Comparison of ENCODE assay signal across 14 cellular contexts in the genomic region with DNA sequence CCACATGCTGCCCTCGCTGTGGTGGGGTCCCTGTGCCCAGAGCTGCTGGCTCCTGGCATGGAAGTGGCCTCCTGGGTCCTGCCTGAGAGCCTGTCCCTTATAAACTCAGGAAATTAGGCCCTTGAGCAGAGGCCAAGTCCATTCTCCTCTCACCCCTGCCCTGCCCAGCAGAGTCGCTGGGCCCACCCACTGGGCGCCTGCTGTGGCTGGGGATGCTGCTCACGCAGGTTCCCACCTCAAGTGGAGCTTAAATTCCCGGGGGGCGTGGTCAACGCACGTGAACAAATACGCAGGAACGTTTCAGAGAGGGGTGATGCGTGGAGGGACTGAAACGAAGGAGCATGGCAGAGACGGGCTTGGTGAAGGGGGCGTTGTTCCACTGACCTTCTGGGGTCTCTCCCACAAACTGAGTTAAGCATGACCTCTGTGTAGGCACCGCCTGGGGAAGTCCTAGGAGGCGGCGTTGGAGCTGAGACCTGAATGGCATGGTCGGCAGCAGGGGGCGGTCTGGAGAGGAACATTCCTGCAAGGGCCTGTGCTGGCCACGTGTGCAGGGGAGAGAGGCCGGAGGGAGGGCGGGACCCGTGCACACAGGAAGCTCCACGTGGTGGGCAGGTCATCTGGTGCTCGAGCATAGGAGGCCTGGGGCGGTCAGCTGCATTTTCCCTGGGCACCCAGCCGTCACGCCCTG. TPM values are rescaled to one million over a fixed set of nuclear protein-coding genes. Genes with fewer than 3 reads are reported as not detected.
DNase-seq lines count a peak whose midpoint lies in the region; ATAC-seq, FAIRE-seq and TF ChIP-seq lines count a peak whose summit lies in the region.
"Had no signal": no experiment of that assay in that cellular context is flagged by ENCODE, and none has a peak within 500 bp of the region (broad histone marks: within the 10 kb centered on the region; RNA-seq: fewer than 3 reads in every experiment).

No MANE protein-coding gene starts in this region.

- no peaks in the 10 kb centered on the region for H3K9me3 ChIP-seq in A549
- H3K9me3 ChIP-seq in liver (ENCODE audit: control insufficient read depth in 4 of 4, low read length in 3 of 4) = no peaks in the 10 kb centered on the region
- H3K9me3 ChIP-seq: neutrophil, vagina had no signal

- WGBS in A549 (ENCODE audit: missing lambda C conversion rate) = 81% methylated on average over 20 of the region's 28 CpGs
- WGBS in liver = 75% methylated on average over 28 of the region's 28 CpGs

- H3K4me1 ChIP-seq in A549 = peaks cover 7% of the 10 kb centered on the region; the same call in 1 of the 3 replicates
- H3K4me1 ChIP-seq in liver (ENCODE audit: control insufficient read depth in 4 of 4, insufficient read depth in 4 of 4, low read length in 3 of 4) = peaks cover 16 to 45% (median 30%) of the 10 kb centered on the region in 4 donors
- H3K4me1 ChIP-seq: vagina had no signal

- peak in 1 of 2 experiments; percentile 68; a peak in 3 of 6 replicates for ATAC-seq in A549
- ATAC-seq in activated naive CD8-positive, alpha-beta T cell treated with anti-CD3 and anti-CD28 coated beads, Interleukin-2, amount 50 U/mL, for 24 hours = no peak
- no peak for ATAC-seq in GM19463 (IDR thresholded peaks at IDR 0.05; ENCODE audit: unreplicated experiment)
- ATAC-seq in GM21737 (IDR thresholded peaks at IDR 0.05; ENCODE audit: unreplicated experiment) = no peak

- no peak overlapping the region for H3K4me2 ChIP-seq in A549

- H3K36me3 Mint-ChIP-seq in chondrocyte (ENCODE audit: low read depth) = peaks cover 2% of the 10 kb centered on the region
- H3K36me3 Mint-ChIP-seq in activated naive CD8-positive, alpha-beta T cell treated with anti-CD3 and anti-CD28 coated beads, Interleukin-2, amount 50 U/mL, for 24 hours (ENCODE audit: low read depth) = no peaks in the 10 kb centered on the region

- peak in 1 of 2 experiments; percentile 44 for DNase-seq in A549 (ENCODE audit: low read depth in 1 of 2, low spot score in 1 of 2)
- no peak for DNase-seq in HFF-Myc (ENCODE audit: extremely low read depth, low read depth)
- no peak for DNase-seq in chondrocyte (ENCODE audit: low spot score)
- DNase-seq in RKO (ENCODE audit: low spot score) = no peak
- DNase-seq in activated naive CD8-positive, alpha-beta T cell treated with anti-CD3 and anti-CD28 coated beads, Interleukin-2, amount 50 U/mL, for 24 hours = no peak
- DNase-seq: activated T-cell treated with anti-CD3 and anti-CD28 coated beads, Interleukin-2, amount 50 U/mL, for 1 hour; NCI-H748 treated with DMSO at 0.1 percent for 48 hours; T1000 had no signal

- TF ChIP-seq RAD21 in A549 (conservative IDR thresholded peaks at IDR 0.05 in 1 of 2, IDR thresholded peaks at IDR 0.05 in 1 of 2) (no peak), liver (IDR thresholded peaks at IDR 0.05) (no peak)

- H3K27me3 ChIP-seq in liver (ENCODE audit: control insufficient read depth in 4 of 4, insufficient read depth in 4 of 4, low read length in 3 of 4) = no peaks in the 10 kb centered on the region
- H3K27me3 ChIP-seq: neutrophil, vagina had no signal

- H3K36me3 ChIP-seq in liver (ENCODE audit: control insufficient read depth in 4 of 4, insufficient read depth in 3 of 4, low read depth in 1 of 4, low read length in 3 of 4) = peaks cover 0 to 4% (median 0%) of the 10 kb centered on the region in 4 donors
- H3K36me3 ChIP-seq: neutrophil, vagina had no signal

- H3K4me3 ChIP-seq in A549 (no peak overlapping the region), HFF-Myc (replicated peaks; ENCODE audit: low read depth, low read length) (no peak overlapping the region), liver (ENCODE audit: low read depth in 1 of 3, low read length in 3 of 3) (no peak overlapping the region)
- H3K4me3 ChIP-seq: vagina had no signal

- H3K27me3 Mint-ChIP-seq in chondrocyte (ENCODE audit: low read depth) = no peaks in the 10 kb centered on the region
- no peaks in the 10 kb centered on the region for H3K27me3 Mint-ChIP-seq in activated naive CD8-positive, alpha-beta T cell treated with anti-CD3 and anti-CD28 coated beads, Interleukin-2, amount 50 U/mL, for 24 hours

- no peak overlapping the region for H3K27ac Mint-ChIP-seq in chondrocyte (ENCODE audit: unreplicated experiment)
- H3K27ac Mint-ChIP-seq in activated naive CD8-positive, alpha-beta T cell treated with anti-CD3 and anti-CD28 coated beads, Interleukin-2, amount 50 U/mL, for 24 hours = no peak overlapping the region

- H3K4me1 Mint-ChIP-seq in chondrocyte (ENCODE audit: low read depth) = peaks cover 14% of the 10 kb centered on the region
- no peaks in the 10 kb centered on the region for H3K4me1 Mint-ChIP-seq in activated naive CD8-positive, alpha-beta T cell treated with anti-CD3 and anti-CD28 coated beads, Interleukin-2, amount 50 U/mL, for 24 hours

- no peaks in the 10 kb centered on the region for H3K9me3 Mint-ChIP-seq in chondrocyte (ENCODE audit: low read depth)
- no peaks in the 10 kb centered on the region for H3K9me3 Mint-ChIP-seq in activated naive CD8-positive, alpha-beta T cell treated with anti-CD3 and anti-CD28 coated beads, Interleukin-2, amount 50 U/mL, for 24 hours

- TF ChIP-seq POLR2A in A549 (IDR thresholded peaks at IDR 0.05; ENCODE audit: low read length) = no peak

- no peak overlapping the region for H3K9ac ChIP-seq in liver (ENCODE audit: low read depth in 1 of 2, low read length in 2 of 2)

- CTCF ChIA-PET in A549 (lab: Yijun Ruan, JAX) = interaction anchor here (1.0 to 1.2 kb wide), 2 partner anchors 8 to 10 kb away, joined by 3 to 5 read pairs; no protein-coding TSS in a partner anchor

- H3K4me3 Mint-ChIP-seq in chondrocyte (ENCODE audit: unreplicated experiment) = no peak overlapping the region
- H3K4me3 Mint-ChIP-seq in activated naive CD8-positive, alpha-beta T cell treated with anti-CD3 and anti-CD28 coated beads, Interleukin-2, amount 50 U/mL, for 24 hours = no peak overlapping the region

- no peak for FAIRE-seq in A549 (lab: Jason Lieb, UNC)
- FAIRE-seq: colon had no signal

- TF ChIP-seq CTCF in A549 (IDR thresholded peaks at IDR 0.05) = no peak
- peak; percentile 37 for TF ChIP-seq CTCF in HFF-Myc (IDR thresholded peaks at IDR 0.05; ENCODE audit: low read depth, low read length, missing control alignments)
- peak; percentile 45 for TF ChIP-seq CTCF in chondrocyte (IDR thresholded peaks at IDR 0.05)
- TF ChIP-seq CTCF in liver (IDR thresholded peaks at IDR 0.05; ENCODE audit: low read depth, low read length, missing input control) = no peak

- TF ChIP-seq EP300 in A549 (IDR thresholded peaks at IDR 0.05) = no peak

- POLR2A ChIA-PET in A549 (lab: Yijun Ruan, JAX) = no interaction called here

- H3K27ac ChIP-seq in A549 (peak overlapping the region in 1 of 2 experiments; percentile 56; a peak in 2 of 6 replicates), liver (ENCODE audit: low read depth in 1 of 2, low read length in 2 of 2) (peak overlapping the region; percentile 84 to 91)
- H3K27ac ChIP-seq: neutrophil, vagina had no signal

TF ChIP-seq in A549, 52 proteins besides CTCF, POLR2A, EP300 and RAD21:
- TF ChIP-seq, protein P1, sequence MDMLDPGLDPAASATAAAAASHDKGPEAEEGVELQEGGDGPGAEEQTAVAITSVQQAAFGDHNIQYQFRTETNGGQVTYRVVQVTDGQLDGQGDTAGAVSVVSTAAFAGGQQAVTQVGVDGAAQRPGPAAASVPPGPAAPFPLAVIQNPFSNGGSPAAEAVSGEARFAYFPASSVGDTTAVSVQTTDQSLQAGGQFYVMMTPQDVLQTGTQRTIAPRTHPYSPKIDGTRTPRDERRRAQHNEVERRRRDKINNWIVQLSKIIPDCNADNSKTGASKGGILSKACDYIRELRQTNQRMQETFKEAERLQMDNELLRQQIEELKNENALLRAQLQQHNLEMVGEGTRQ (IDR thresholded peaks at IDR 0.05) = peak; percentile 18; the same call in 1 of the 2 replicates
- no peak for TF ChIP-seq RARB (CRISPR knock-in tag; IDR thresholded peaks at IDR 0.05)

TF ChIP-seq in liver, 16 proteins besides CTCF, POLR2A, EP300 and RAD21:
- TF ChIP-seq GABPA (IDR thresholded peaks at IDR 0.05 in 1 of 2, conservative IDR thresholded peaks at IDR 0.05 in 1 of 2) (no peak), JUND (IDR thresholded peaks at IDR 0.05) (no peak), HNF4A (conservative IDR thresholded peaks at IDR 0.05) (no peak), TAF1 (conservative IDR thresholded peaks at IDR 0.05) (no peak), RXRA (IDR thresholded peaks at IDR 0.05) (no peak), HNF4G (IDR thresholded peaks at IDR 0.05) (no peak), FOXA2 (IDR thresholded peaks at IDR 0.05) (no peak), YY1 (IDR thresholded peaks at IDR 0.05) (no peak), NR2F2 (IDR thresholded peaks at IDR 0.05) (no peak), EGR1 (IDR thresholded peaks at IDR 0.05; ENCODE audit: low read depth in 2 of 2) (no peak), SP1 (IDR thresholded peaks at IDR 0.05) (no peak), FOXA1 (IDR thresholded peaks at IDR 0.05) (no peak)
- TF ChIP-seq, protein P2, sequence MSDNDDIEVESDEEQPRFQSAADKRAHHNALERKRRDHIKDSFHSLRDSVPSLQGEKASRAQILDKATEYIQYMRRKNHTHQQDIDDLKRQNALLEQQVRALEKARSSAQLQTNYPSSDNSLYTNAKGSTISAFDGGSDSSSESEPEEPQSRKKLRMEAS (IDR thresholded peaks at IDR 0.05) = no peak
- TF ChIP-seq, protein P3, sequence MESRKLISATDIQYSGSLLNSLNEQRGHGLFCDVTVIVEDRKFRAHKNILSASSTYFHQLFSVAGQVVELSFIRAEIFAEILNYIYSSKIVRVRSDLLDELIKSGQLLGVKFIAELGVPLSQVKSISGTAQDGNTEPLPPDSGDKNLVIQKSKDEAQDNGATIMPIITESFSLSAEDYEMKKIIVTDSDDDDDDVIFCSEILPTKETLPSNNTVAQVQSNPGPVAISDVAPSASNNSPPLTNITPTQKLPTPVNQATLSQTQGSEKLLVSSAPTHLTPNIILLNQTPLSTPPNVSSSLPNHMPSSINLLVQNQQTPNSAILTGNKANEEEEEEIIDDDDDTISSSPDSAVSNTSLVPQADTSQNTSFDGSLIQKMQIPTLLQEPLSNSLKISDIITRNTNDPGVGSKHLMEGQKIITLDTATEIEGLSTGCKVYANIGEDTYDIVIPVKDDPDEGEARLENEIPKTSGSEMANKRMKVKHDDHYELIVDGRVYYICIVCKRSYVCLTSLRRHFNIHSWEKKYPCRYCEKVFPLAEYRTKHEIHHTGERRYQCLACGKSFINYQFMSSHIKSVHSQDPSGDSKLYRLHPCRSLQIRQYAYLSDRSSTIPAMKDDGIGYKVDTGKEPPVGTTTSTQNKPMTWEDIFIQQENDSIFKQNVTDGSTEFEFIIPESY (IDR thresholded peaks at IDR 0.05) = no peak

RNA-seq across cellular contexts. Expression of a gene that starts 27.9 kb away (rescaled TPM):
- 5.6 and 7.6 TPM in 2 replicates for polyA plus RNA-seq in A549 (2011; rRNA removed)
- 15.2 and 19.4 TPM in 2 replicates for polyA plus RNA-seq in A549 (2012; cell fraction: cytosol; rRNA removed)
- polyA plus RNA-seq in A549 (2012; cell fraction: nucleus; rRNA removed) = 21.9 and 28.3 TPM in 2 replicates
- 15.5 to 20.3 TPM (median 17.8 TPM) in 3 replicates for polyA plus RNA-seq in A549 (2017; fragmentation: RNase III; extraction: RNeasy Plus Mini Kit Qiagen cat#74134 plus additional on column Dnase treatment)
- polyA minus RNA-seq in A549 (2011; rRNA and poly(A)+ RNA removed) = 7.1 and 8.6 TPM in 2 replicates
- total RNA-seq in chondrocyte = 34.4 to 58.1 TPM (median 35.0 TPM) in 3 replicates
- 10 to 100 TPM; 13.4 to 31.7 TPM for total RNA-seq in liver
- 10 to 100 TPM; 31.3 to 40.4 TPM for polyA plus RNA-seq in liver

Comparison
In these comparisons a context has a peak if more than half of its experiments do, and no peak if none do; other contexts are left out.
1. CTCF ChIP-seq: peak in HFF-Myc (single experiment) and chondrocyte (single experiment); none in A549 (single experiment) and liver (single experiment).